Comparison of ENCODE assay signal across 25 cellular contexts in the genomic region with DNA sequence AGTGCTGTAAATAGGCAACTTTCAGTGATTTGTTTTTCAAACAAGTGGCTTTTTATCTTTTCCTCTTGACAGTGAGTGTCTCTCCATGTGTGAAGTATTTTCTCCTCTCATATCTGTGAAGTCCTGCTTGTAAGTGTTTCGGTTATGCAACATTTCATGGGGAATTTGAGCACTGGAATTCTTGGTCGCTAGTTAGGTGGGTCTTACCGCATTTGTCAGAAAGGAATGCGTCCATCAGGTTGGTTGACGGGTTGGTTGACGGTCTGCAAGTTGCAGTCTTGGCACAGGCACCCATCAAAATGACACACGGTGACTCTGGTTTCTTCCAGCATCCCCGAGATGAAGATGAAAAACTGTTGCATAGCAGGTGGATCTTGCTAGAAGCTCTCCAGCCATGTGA.
"Had no signal": no experiment of that assay in that cellular context is flagged by ENCODE, and none has a peak within 500 bp of the region (broad histone marks: within the 10 kb centered on the region; RNA-seq: fewer than 3 reads in every experiment).

No MANE protein-coding gene starts in this region.

- H3K27ac ChIP-seq: coronary artery, esophagus squamous epithelium, heart right ventricle, lower lobe of right lung, neutrophil, pancreas, right atrium auricular region, sigmoid colon, skin epidermis, spleen, suprapubic skin, transverse colon had no signal

- DNase-seq: dermis blood vessel endothelial cell; effector memory CD8-positive, alpha-beta T cell; erythroblast; esophagus squamous epithelium; foreskin melanocyte; glutamatergic neuron; heart right ventricle; hippocampal formation; left colon; left ventricle myocardium superior; lower lobe of right lung; mucosa of descending colon; naive B cell; pancreas; sigmoid colon; spleen; stimulated activated CD4-positive, alpha-beta T cell treated with anti-CD3 and anti-CD28 coated beads, Interleukin-4, amount 100 ng/mL, for 4 hours; transverse colon had no signal

- H3K9me3 ChIP-seq: esophagus squamous epithelium, heart right ventricle, lower lobe of right lung, mucosa of descending colon, neutrophil, pancreas, right atrium auricular region, sigmoid colon, suprapubic skin, transverse colon had no signal

- H3K4me1 ChIP-seq: pancreas had no signal

- H3K36me3 ChIP-seq: esophagus squamous epithelium, heart right ventricle, lower lobe of right lung, neutrophil, pancreas, right atrium auricular region, sigmoid colon, spleen, suprapubic skin, transverse colon had no signal

- H3K4me3 ChIP-seq: coronary artery, esophagus squamous epithelium, heart right ventricle, lower lobe of right lung, mucosa of descending colon, pancreas, right atrium auricular region, sigmoid colon, skin epidermis, spleen, suprapubic skin, transverse colon had no signal

- ATAC-seq: effector memory CD8-positive, alpha-beta T cell; heart right ventricle; left colon; left ventricle myocardium superior; mucosa of descending colon; natural killer cell treated with Interleukin-12 subunit alpha and Interleukin-12 subunit beta and Interleukin-15 and Interleukin-18, amount 100 ng/mL, for 72 hours; pancreas; stimulated activated memory B cell treated with anti-CD40 and anti-IgM and Interleukin-4, amounts not matched to agents 10 μg/mL and 1 μg/mL and 100 μg/mL, for 72 hours had no signal

- H3K27me3 ChIP-seq: esophagus squamous epithelium, heart right ventricle, neutrophil, pancreas, right atrium auricular region, sigmoid colon, suprapubic skin, transverse colon had no signal
